In the genomic region with DNA sequence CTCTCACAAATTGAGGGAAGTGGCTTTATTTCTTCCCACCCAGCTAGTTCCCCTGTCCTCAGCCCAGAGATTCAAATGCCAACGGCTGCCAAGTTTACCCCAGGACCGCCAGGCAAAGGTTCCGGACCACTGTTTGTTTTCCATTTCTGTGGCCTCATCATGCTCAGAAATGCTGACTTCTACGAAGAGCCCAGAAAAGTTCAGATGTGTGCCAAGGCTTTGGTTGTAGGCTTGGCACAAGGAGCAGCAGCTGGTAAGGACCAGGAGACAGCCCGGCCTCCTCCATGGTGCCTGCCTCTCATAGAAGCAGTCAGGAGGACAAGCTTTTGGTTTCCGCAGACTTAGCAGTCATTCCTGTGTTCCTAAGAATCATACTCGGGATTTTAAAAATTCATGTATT, we compare ENCODE assay signal across 23 cellular contexts.
DNase-seq lines count a peak whose midpoint lies in the region; ATAC-seq, FAIRE-seq and TF ChIP-seq lines count a peak whose summit lies in the region.
"Had no signal": no experiment of that assay in that cellular context is flagged by ENCODE, and none has a peak within 500 bp of the region (broad histone marks: within the 10 kb centered on the region; RNA-seq: fewer than 3 reads in every experiment).

No MANE protein-coding gene starts in this region.

- H3K27me3 ChIP-seq in cardiac muscle cell (no peaks in the 10 kb centered on the region), neuronal stem cell (ENCODE audit: control insufficient read depth in 3 of 3, insufficient read depth in 3 of 3, low read depth in 1 of 3, low read length in 3 of 3) (peaks cover 0 to 5% (median 0%) of the 10 kb centered on the region in 3 experiments)
- H3K27me3 ChIP-seq: BE2C; BLaER1 treated with 17β-estradiol and CSF1 and Interleukin-3, amounts not matched to agents 10 nM and 100 nM had no signal

- ATAC-seq in Right ventricle myocardium superior (ENCODE audit: poor library complexity): no peak
- ATAC-seq in activated naive CD8-positive, alpha-beta T cell treated with anti-CD3 and anti-CD28 coated beads, Interleukin-2, amount 50 U/mL, for 24 hours: no peak
- ATAC-seq: HCT116 had no signal

- FAIRE-seq in GM12891 (lab: Jason Lieb, UNC): no peak
- FAIRE-seq: A204.1, D721Med had no signal

- no peaks in the 10 kb centered on the region for H3K36me3 Mint-ChIP-seq in activated naive CD8-positive, alpha-beta T cell treated with anti-CD3 and anti-CD28 coated beads, Interleukin-2, amount 50 U/mL, for 24 hours (ENCODE audit: low read depth)
- peaks cover under 1% of the 10 kb centered on the region for H3K36me3 Mint-ChIP-seq in mesothelial cell of epicardium
- H3K36me3 Mint-ChIP-seq: CD14-positive monocyte had no signal

- no peak for DNase-seq in cardiac muscle cell (ENCODE audit: low read depth in 1 of 2, low spot score in 1 of 2)
- no peak for DNase-seq in Right ventricle myocardium superior
- DNase-seq in astrocyte of the hippocampus (ENCODE audit: low read depth, low spot score): peak; percentile 67
- peak; percentile 26 for DNase-seq in medulla oblongata (ENCODE audit: extremely low spot score)
- DNase-seq in activated naive CD8-positive, alpha-beta T cell treated with anti-CD3 and anti-CD28 coated beads, Interleukin-2, amount 50 U/mL, for 24 hours: no peak
- DNase-seq in mesothelial cell of epicardium (ENCODE audit: low spot score in 2 of 2, unreplicated experiment in 2 of 2): no peak
- DNase-seq in GM12891 (ENCODE audit: insufficient read length, low spot score): no peak
- no peak for DNase-seq in neuronal stem cell (ENCODE audit: low spot score)
- DNase-seq: BE2C; CD4-positive, alpha-beta T cell; CD8-positive, alpha-beta memory T cell; DMS 273 treated with DMSO at 0.1 percent for 48 hours; DMS79; EL; GF-D8; GM23248; H9 had no signal

- H3K27ac ChIP-seq in cardiac muscle cell: peak overlapping the region; percentile 96
- no peak overlapping the region for H3K27ac ChIP-seq in neuronal stem cell (replicated peaks; ENCODE audit: low read length)
- H3K27ac ChIP-seq: 22Rv1; BLaER1 treated with 17β-estradiol and CSF1 and Interleukin-3, amounts not matched to agents 10 nM and 100 nM; GM23248 had no signal

- no peak overlapping the region for H3K4me3 ChIP-seq in cardiac muscle cell
- no peak overlapping the region for H3K4me3 ChIP-seq in neuronal stem cell (ENCODE audit: low read length in 2 of 2)
- H3K4me3 ChIP-seq: BLaER1 treated with 17β-estradiol and CSF1 and Interleukin-3, amounts not matched to agents 10 nM and 100 nM; GM23248 had no signal

- intact Hi-C loops in Right ventricle myocardium superior (cut with DNase I): no loop called here

- no peak overlapping the region for H2AFZ ChIP-seq in neuronal stem cell (ENCODE audit: low read length)
- H2AFZ ChIP-seq: GM23248 had no signal

- no peak overlapping the region for H3K14ac ChIP-seq in neuronal stem cell (ENCODE audit: low read length)

- no peak for TF ChIP-seq CTCF in cardiac muscle cell (IDR thresholded peaks at IDR 0.05; ENCODE audit: low read depth, low read length)
- no peak for TF ChIP-seq CTCF in mesothelial cell of epicardium (IDR thresholded peaks at IDR 0.05; ENCODE audit: unreplicated experiment)

- no peaks in the 10 kb centered on the region for H3K9me3 ChIP-seq in cardiac muscle cell (ENCODE audit: low read depth)
- no peaks in the 10 kb centered on the region for H3K9me3 ChIP-seq in neuronal stem cell (replicated peaks in 1 of 2; ENCODE audit: control insufficient read depth in 2 of 2, insufficient read depth in 1 of 2, low read depth in 1 of 2, low read length in 2 of 2)
- H3K9me3 ChIP-seq: BE2C; BLaER1 treated with 17β-estradiol and CSF1 and Interleukin-3, amounts not matched to agents 10 nM and 100 nM had no signal

- H3K9ac ChIP-seq in neuronal stem cell (ENCODE audit: low read depth, low read length, poor library complexity): no peak overlapping the region
- H3K9ac ChIP-seq: BLaER1 treated with 17β-estradiol and CSF1 and Interleukin-3, amounts not matched to agents 10 nM and 100 nM; GM23248 had no signal

- H3K4me1 Mint-ChIP-seq in activated naive CD8-positive, alpha-beta T cell treated with anti-CD3 and anti-CD28 coated beads, Interleukin-2, amount 50 U/mL, for 24 hours: peaks cover 7% of the 10 kb centered on the region
- H3K4me1 Mint-ChIP-seq in mesothelial cell of epicardium: peaks cover 3% of the 10 kb centered on the region
- H3K4me1 Mint-ChIP-seq: CD14-positive monocyte; CD8-positive, alpha-beta memory T cell had no signal

- H4K91ac ChIP-seq in neuronal stem cell (ENCODE audit: low read depth, low read length, poor library complexity): no peak overlapping the region

- H3K4me1 ChIP-seq in cardiac muscle cell (ENCODE audit: low read depth) (peaks cover 54% of the 10 kb centered on the region), neuronal stem cell (ENCODE audit: control insufficient read depth in 2 of 2, insufficient read depth in 1 of 2, low read depth in 1 of 2, low read length in 2 of 2) (no peaks in the 10 kb centered on the region)
- H3K4me1 ChIP-seq: BE2C had no signal

- no CpG with 5 or more reads among the region's 7 CpGs for WGBS in neuronal stem cell (ENCODE audit: extremely low coverage in 2 of 2, insufficient read length in 2 of 2, insufficient replicate concordance in 1 of 2), 2 donors

- no peak for TF ChIP-seq POLR2A in GM12891 (IDR thresholded peaks at IDR 0.05; ENCODE audit: low read depth, low read length)

- H4K8ac ChIP-seq in neuronal stem cell (ENCODE audit: low read depth, low read length): no peak overlapping the region

- H3K18ac ChIP-seq in neuronal stem cell (ENCODE audit: low read length): no peak overlapping the region

- H3K4me3 Mint-ChIP-seq in activated naive CD8-positive, alpha-beta T cell treated with anti-CD3 and anti-CD28 coated beads, Interleukin-2, amount 50 U/mL, for 24 hours: no peak overlapping the region
- no peak overlapping the region for H3K4me3 Mint-ChIP-seq in mesothelial cell of epicardium
- H3K4me3 Mint-ChIP-seq: CD14-positive monocyte; CD4-positive, alpha-beta T cell; CD8-positive, alpha-beta memory T cell; H9 had no signal

- no peak overlapping the region for H2AK5ac ChIP-seq in neuronal stem cell (ENCODE audit: low read depth, low read length)

- no peaks in the 10 kb centered on the region for H3K79me1 ChIP-seq in neuronal stem cell (ENCODE audit: low read depth, low read length)

- H3K27ac Mint-ChIP-seq in activated naive CD8-positive, alpha-beta T cell treated with anti-CD3 and anti-CD28 coated beads, Interleukin-2, amount 50 U/mL, for 24 hours: no peak overlapping the region
- H3K27ac Mint-ChIP-seq in mesothelial cell of epicardium: no peak overlapping the region
- H3K27ac Mint-ChIP-seq: CD14-positive monocyte; CD4-positive, alpha-beta T cell; CD8-positive, alpha-beta memory T cell; H9 had no signal

- H2BK120ac ChIP-seq in neuronal stem cell (ENCODE audit: low read depth, low read length): no peak overlapping the region

- no peak overlapping the region for H2BK5ac ChIP-seq in neuronal stem cell (ENCODE audit: low read length)

- no peak overlapping the region for H2BK15ac ChIP-seq in neuronal stem cell (ENCODE audit: low read length)

- H3K23ac ChIP-seq in neuronal stem cell (ENCODE audit: low read depth, low read length, poor library complexity): no peak overlapping the region

- no peaks in the 10 kb centered on the region for H3K9me3 Mint-ChIP-seq in activated naive CD8-positive, alpha-beta T cell treated with anti-CD3 and anti-CD28 coated beads, Interleukin-2, amount 50 U/mL, for 24 hours
- H3K9me3 Mint-ChIP-seq in mesothelial cell of epicardium: no peaks in the 10 kb centered on the region
- H3K9me3 Mint-ChIP-seq: CD4-positive, alpha-beta T cell; H9 had no signal

- H3K27me3 Mint-ChIP-seq in activated naive CD8-positive, alpha-beta T cell treated with anti-CD3 and anti-CD28 coated beads, Interleukin-2, amount 50 U/mL, for 24 hours: peaks cover 2% of the 10 kb centered on the region
- no peaks in the 10 kb centered on the region for H3K27me3 Mint-ChIP-seq in mesothelial cell of epicardium (ENCODE audit: low read depth)
- H3K27me3 Mint-ChIP-seq: CD4-positive, alpha-beta T cell had no signal

- H3K36me3 ChIP-seq in cardiac muscle cell (no peaks in the 10 kb centered on the region), neuronal stem cell (replicated peaks in 1 of 2; ENCODE audit: control insufficient read depth in 2 of 2, insufficient read depth in 2 of 2, low read length in 2 of 2) (no peaks in the 10 kb centered on the region)
- H3K36me3 ChIP-seq: BE2C; BLaER1 treated with 17β-estradiol and CSF1 and Interleukin-3, amounts not matched to agents 10 nM and 100 nM had no signal

- H3K4ac ChIP-seq in neuronal stem cell (ENCODE audit: low read length): no peak overlapping the region

- no peak overlapping the region for H2BK12ac ChIP-seq in neuronal stem cell (ENCODE audit: low read length)

- no peak overlapping the region for H3K4me2 ChIP-seq in neuronal stem cell (ENCODE audit: insufficient read depth, low read length, poor library complexity, severe bottlenecking)
- H3K4me2 ChIP-seq: BLaER1 treated with 17β-estradiol and CSF1 and Interleukin-3, amounts not matched to agents 10 nM and 100 nM had no signal

TF ChIP-seq in GM12891, 5 proteins besides CTCF, POLR2A, EP300 and RAD21:
- TF ChIP-seq POU2F2 (IDR thresholded peaks at IDR 0.05; ENCODE audit: low read depth, low read length) (no peak), TAF1 (IDR thresholded peaks at IDR 0.05; ENCODE audit: low read depth, low read length) (no peak), POLR2AphosphoS5 (IDR thresholded peaks at IDR 0.05; ENCODE audit: low read depth, low read length) (no peak), SPI1 (IDR thresholded peaks at IDR 0.05; ENCODE audit: low read depth, low read length) (no peak), PAX5 (IDR thresholded peaks at IDR 0.05; ENCODE audit: insufficient read depth, low read length, severe bottlenecking) (no peak)
TF ChIP-seq in GM12891: peak in this region for 0.

Comparison
In these comparisons a context has a peak if more than half of its experiments do, and no peak if none do; other contexts are left out.
1. DNase-seq: peak in astrocyte of the hippocampus (single experiment) and medulla oblongata (single experiment); none in cardiac muscle cell (0 of 2), Right ventricle myocardium superior (single experiment), activated naive CD8-positive, alpha-beta T cell treated with anti-CD3 and anti-CD28 coated beads, Interleukin-2, amount 50 U/mL, for 24 hours (single experiment), mesothelial cell of epicardium (0 of 2), GM12891 (single experiment) and neuronal stem cell (single experiment).